Comparison of ENCODE assay signal across 16 cellular contexts in the genomic region with DNA sequence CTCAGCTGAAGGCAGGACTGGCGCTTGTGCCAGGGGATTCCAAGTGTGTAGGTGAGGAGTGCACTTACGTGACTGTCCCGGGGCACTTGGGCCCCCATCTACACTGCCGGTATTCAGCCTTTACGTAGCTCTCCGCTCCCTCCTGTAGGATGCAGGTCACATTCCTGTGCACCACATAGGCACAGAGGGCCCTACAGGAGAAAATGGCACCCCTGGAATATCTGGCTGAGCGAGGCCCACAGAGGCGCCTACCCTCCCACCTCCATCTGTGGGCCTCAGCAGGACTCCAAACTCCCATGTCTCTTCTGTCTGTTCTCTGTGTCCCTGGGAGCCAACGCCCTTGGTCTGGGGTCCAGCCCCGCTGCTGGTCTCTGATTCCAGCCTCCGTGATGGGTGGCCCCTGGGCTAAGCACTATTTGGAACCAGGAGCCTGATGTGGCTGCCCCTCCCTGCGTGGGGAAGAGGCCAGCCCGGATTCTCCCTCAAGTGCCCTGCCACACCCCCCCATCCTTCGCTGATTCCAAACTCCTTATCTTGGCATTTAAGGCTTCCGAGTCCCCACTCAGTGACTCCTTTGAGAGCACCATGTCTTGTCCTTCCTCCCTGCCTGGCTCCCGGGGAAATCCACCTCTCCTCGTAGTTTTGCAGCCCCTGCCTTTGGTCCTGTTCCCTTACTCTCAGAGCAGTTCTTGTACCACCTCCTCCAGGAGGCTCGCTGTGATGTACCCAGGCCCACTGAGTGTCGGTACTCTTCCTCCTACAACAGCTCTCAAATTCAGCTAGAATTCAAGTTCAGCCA. TPM values are rescaled to one million over a fixed set of nuclear protein-coding genes. Genes with fewer than 3 reads are reported as not detected.
DNase-seq lines count a peak whose midpoint lies in the region; ATAC-seq and TF ChIP-seq lines count a peak whose summit lies in the region.
"Had no signal": no experiment of that assay in that cellular context is flagged by ENCODE, and none has a peak within 500 bp of the region (broad histone marks: within the 10 kb centered on the region; RNA-seq: fewer than 3 reads in every experiment).

No MANE protein-coding gene starts in this region.

- no peak overlapping the region for H4K5ac ChIP-seq in H9 (ENCODE audit: insufficient read length, low read depth, low read length)

- H2AK5ac ChIP-seq in H9 (ENCODE audit: insufficient read length, low read length) = no peak overlapping the region

- H3K9me2 ChIP-seq in hepatocyte (replicated peaks; ENCODE audit: insufficient read depth) = no peaks in the 10 kb centered on the region

- H3K27ac Mint-ChIP-seq in H9 = no peak overlapping the region
- H3K27ac Mint-ChIP-seq: activated CD8-positive, alpha-beta T cell treated with anti-CD3 and anti-CD28 coated beads, Interleukin-2, amount 10 ng/mL, durations not matched to agents 7 days and 5 days; naive thymus-derived CD4-positive, alpha-beta T cell had no signal

- peak overlapping the region; percentile 53 to 74 for H3K4me3 Mint-ChIP-seq in H9
- H3K4me3 Mint-ChIP-seq: activated CD8-positive, alpha-beta T cell treated with anti-CD3 and anti-CD28 coated beads, Interleukin-2, amount 10 ng/mL, durations not matched to agents 7 days and 5 days; central memory CD8-positive, alpha-beta T cell had no signal

- no CpG with 5 or more reads among the region's 19 CpGs for WGBS in H9 (ENCODE audit: extremely low coverage, insufficient read length, low lambda C conversion rate)
- WGBS in hepatocyte (ENCODE audit: low lambda C conversion rate, missing lambda C conversion rate) = 90% methylated on average over 19 of the region's 19 CpGs

- H3T11ph ChIP-seq in H9 (ENCODE audit: low read length) = no peak overlapping the region

- no peak overlapping the region for H2BK5ac ChIP-seq in H9 (ENCODE audit: insufficient read length, low read length)

- DNase-seq in H9 (no peak), NT2/D1 (ENCODE audit: low read depth, low spot score) (no peak), hepatocyte (ENCODE audit: low spot score) (no peak), RPMI8226 (no peak), T-helper 9 cell (no peak)
- DNase-seq: activated CD8-positive, alpha-beta T cell treated with anti-CD3 and anti-CD28 coated beads, Interleukin-2, amount 10 ng/mL, durations not matched to agents 7 days and 5 days; DMS153; foreskin melanocyte; naive thymus-derived CD4-positive, alpha-beta T cell; SW 1271 had no signal

- H3K56ac ChIP-seq in H9 (ENCODE audit: insufficient read length, low read depth, low read length) = no peak overlapping the region

- ATAC-seq in HG03571 (IDR thresholded peaks at IDR 0.05; ENCODE audit: unreplicated experiment) = no peak
- ATAC-seq: activated CD8-positive, alpha-beta T cell treated with anti-CD3 and anti-CD28 coated beads, Interleukin-2, amount 10 ng/mL, durations not matched to agents 7 days and 5 days; naive thymus-derived CD4-positive, alpha-beta T cell had no signal

- H2BK15ac ChIP-seq in H9 (ENCODE audit: low read depth, low read length) = no peak overlapping the region

- H4K91ac ChIP-seq in H9 (ENCODE audit: insufficient read length, low read depth, low read length) = no peak overlapping the region

- H3K23me2 ChIP-seq in H9 (ENCODE audit: insufficient read length, low read depth, low read length, poor library complexity, severe bottlenecking) = peaks cover 3% of the 10 kb centered on the region

- H3K27me3 ChIP-seq in H9 (ENCODE audit: insufficient read depth, low read length) = peaks cover 19% of the 10 kb centered on the region
- peaks cover 50% of the 10 kb centered on the region for H3K27me3 ChIP-seq in NT2/D1 (ENCODE audit: insufficient read depth, insufficient read length)
- H3K27me3 ChIP-seq in hepatocyte = peaks cover 42% of the 10 kb centered on the region
- peaks cover 45% of the 10 kb centered on the region for H3K27me3 ChIP-seq in skeletal muscle satellite cell (ENCODE audit: control insufficient read depth, insufficient read depth, low read length)

- no peak overlapping the region for H3K23ac ChIP-seq in H9 (ENCODE audit: insufficient read length, low read depth, low read length)

- H3K4me2 ChIP-seq in H9 (ENCODE audit: insufficient read depth, insufficient read length, low read length) (peak overlapping the region; percentile 20), hepatocyte (peak overlapping the region; percentile 87), skeletal muscle satellite cell (ENCODE audit: low read length) (peak overlapping the region; percentile 73)
- H3K4me2 ChIP-seq: BLaER1 had no signal

- H2AFZ ChIP-seq in H9 (ENCODE audit: low read length) = no peak overlapping the region
- H2AFZ ChIP-seq in hepatocyte = no peak overlapping the region

- H4K20me1 ChIP-seq in H9 (ENCODE audit: control insufficient read depth, insufficient read depth, insufficient read length) = no peaks in the 10 kb centered on the region
- H4K20me1 ChIP-seq in hepatocyte (ENCODE audit: insufficient read depth, poor library complexity, severe bottlenecking) = peaks cover 3% of the 10 kb centered on the region
- H4K20me1 ChIP-seq: BLaER1 had no signal

- no peaks in the 10 kb centered on the region for H3K79me2 ChIP-seq in H9 (ENCODE audit: insufficient read depth, low read length)
- no peaks in the 10 kb centered on the region for H3K79me2 ChIP-seq in hepatocyte

- TF ChIP-seq CTCF in H9 (conservative IDR thresholded peaks at IDR 0.05) (no peak), hepatocyte (IDR thresholded peaks at IDR 0.05; ENCODE audit: poor library complexity) (no peak)

- no peak overlapping the region for H2BK12ac ChIP-seq in H9 (ENCODE audit: insufficient read length, low read depth, low read length)

- no peak overlapping the region for H2BK120ac ChIP-seq in H9 (ENCODE audit: low read depth, low read length, poor library complexity, severe bottlenecking)

- peaks cover 0 to 2% of the 10 kb centered on the region in 2 experiments; a peak in 3 of 5 replicates for H3K9me3 Mint-ChIP-seq in H9
- H3K9me3 Mint-ChIP-seq: central memory CD8-positive, alpha-beta T cell had no signal

- H3K4me1 ChIP-seq in H9 (ENCODE audit: insufficient read depth, low read length) (no peaks in the 10 kb centered on the region), NT2/D1 (ENCODE audit: insufficient read depth, insufficient read length) (peaks cover 15% of the 10 kb centered on the region), hepatocyte (ENCODE audit: insufficient read depth) (no peaks in the 10 kb centered on the region), skeletal muscle satellite cell (ENCODE audit: control insufficient read depth, insufficient read depth, low read length) (peaks cover 8% of the 10 kb centered on the region)
- H3K4me1 ChIP-seq: BLaER1 had no signal

- H3K18ac ChIP-seq in H9 (ENCODE audit: insufficient read length, low read depth, low read length) = no peak overlapping the region

- H3K27ac ChIP-seq in H9 (ENCODE audit: insufficient read length, low read depth, low read length) = no peak overlapping the region
- H3K27ac ChIP-seq in hepatocyte = no peak overlapping the region
- H3K27ac ChIP-seq: BLaER1 had no signal

- H3K9ac ChIP-seq in H9 (ENCODE audit: extremely low read depth, insufficient read length, low read length) (no peak overlapping the region), NT2/D1 (ENCODE audit: insufficient read length, low read depth) (peak overlapping the region; percentile 77), skeletal muscle satellite cell (ENCODE audit: low read depth, low read length) (no peak overlapping the region)
- H3K9ac ChIP-seq: BLaER1 had no signal

- H3K36me3 Mint-ChIP-seq in H9 (ENCODE audit: insufficient read depth in 1 of 3, low read depth in 3 of 3) = peaks cover 0 to 3% (median 0%) of the 10 kb centered on the region in 3 experiments; a peak in 3 of 7 replicates
- H3K36me3 Mint-ChIP-seq: naive thymus-derived CD4-positive, alpha-beta T cell had no signal

- H3K14ac ChIP-seq in H9 (ENCODE audit: insufficient read depth, low read length) = no peak overlapping the region

- H2BK20ac ChIP-seq in H9 (ENCODE audit: low read depth, low read length, poor library complexity, severe bottlenecking) = no peak overlapping the region

- H4K8ac ChIP-seq in H9 (replicated peaks; ENCODE audit: insufficient read length, low read depth, low read length) = no peak overlapping the region

- H3K79me1 ChIP-seq in H9 (ENCODE audit: insufficient read depth, low read depth, low read length, poor library complexity, severe bottlenecking) = no peaks in the 10 kb centered on the region

- H3K36me3 ChIP-seq in NT2/D1 (ENCODE audit: insufficient read depth, insufficient read length, low read length) (peaks cover 31% of the 10 kb centered on the region), hepatocyte (replicated peaks; ENCODE audit: insufficient read depth, low read depth) (no peaks in the 10 kb centered on the region), skeletal muscle satellite cell (ENCODE audit: insufficient read depth, low read length) (no peaks in the 10 kb centered on the region)
- H3K36me3 ChIP-seq: BLaER1 had no signal

- H3K9me3 ChIP-seq in H9 (ENCODE audit: control insufficient read depth, low read depth, low read length) = no peaks in the 10 kb centered on the region
- 0 out of 2 replicates have a peak, but pooled peaks cover 1% of the 10 kb centered on the region for H3K9me3 ChIP-seq in NT2/D1 (ENCODE audit: insufficient read depth, low read length)
- H3K9me3 ChIP-seq in hepatocyte (ENCODE audit: low read depth) = no peaks in the 10 kb centered on the region
- no peaks in the 10 kb centered on the region for H3K9me3 ChIP-seq in skeletal muscle satellite cell (replicated peaks; ENCODE audit: low read length)

- H3K4me3 ChIP-seq in NT2/D1 (ENCODE audit: insufficient read length, low read depth) = peak overlapping the region; percentile 53
- no peak overlapping the region for H3K4me3 ChIP-seq in hepatocyte
- H3K4me3 ChIP-seq in skeletal muscle satellite cell (ENCODE audit: low read length) = no peak overlapping the region
- H3K4me3 ChIP-seq: lung had no signal

- H3K4ac ChIP-seq in H9 (ENCODE audit: low read depth, low read length) = no peak overlapping the region

- peaks cover 51% of the 10 kb centered on the region for H3K27me3 Mint-ChIP-seq in H9 (ENCODE audit: low read depth)

- H3K4me1 Mint-ChIP-seq in H9 = peaks cover 10 to 11% of the 10 kb centered on the region in 2 experiments
- H3K4me1 Mint-ChIP-seq: central memory CD8-positive, alpha-beta T cell had no signal

RNA-seq across cellular contexts. Expression of a gene that starts 1.5 kb away (rescaled TPM):
- total RNA-seq in H9 (2021) (5.9 and 6.7 TPM in 2 replicates), hepatocyte (8.0 and 9.5 TPM in 2 replicates)
- 2.8 and 3.0 TPM in 2 replicates for polyA plus RNA-seq in hepatocyte
- not detected in 2 replicates for total RNA-seq in skeletal muscle satellite cell (2012; rRNA removed)
- total RNA-seq: activated CD8-positive, alpha-beta T cell treated with anti-CD3 and anti-CD28 coated beads, Interleukin-2, amount 10 ng/mL, durations not matched to agents 7 days and 5 days; renal cortical epithelial cell had no signal
- polyA plus RNA-seq: naive thymus-derived CD4-positive, alpha-beta T cell had no signal

RNA-seq across cellular contexts. Expression of a gene that starts 24.5 kb away (rescaled TPM):
- total RNA-seq in H9 (2021) (3.8 and 4.2 TPM in 2 replicates), hepatocyte (14.9 and 22.4 TPM in 2 replicates)
- polyA plus RNA-seq in hepatocyte = 18.1 and 23.4 TPM in 2 replicates
- total RNA-seq in skeletal muscle satellite cell (2012; rRNA removed) = 13.5 and 19.5 TPM in 2 replicates

RNA-seq across cellular contexts. Expression of a gene that starts 47.6 kb away (rescaled TPM):
- total RNA-seq in H9 (2021) (2.9 and 4.4 TPM in 2 replicates), hepatocyte (15.0 and 16.0 TPM in 2 replicates)
- polyA plus RNA-seq in hepatocyte = 19.0 and 19.7 TPM in 2 replicates
- 27.1 and 29.1 TPM in 2 replicates for total RNA-seq in skeletal muscle satellite cell (2012; rRNA removed)

Comparison
In these comparisons a context has a peak if more than half of its experiments do, and no peak if none do; other contexts are left out.
1. H3K4me2 ChIP-seq: peak in every context shown above with its lines; median percentile 87 in hepatocyte; 73 in skeletal muscle satellite cell; 20 in H9.